11 cellular contexts compared by ENCODE assay signal in the genomic region with DNA sequence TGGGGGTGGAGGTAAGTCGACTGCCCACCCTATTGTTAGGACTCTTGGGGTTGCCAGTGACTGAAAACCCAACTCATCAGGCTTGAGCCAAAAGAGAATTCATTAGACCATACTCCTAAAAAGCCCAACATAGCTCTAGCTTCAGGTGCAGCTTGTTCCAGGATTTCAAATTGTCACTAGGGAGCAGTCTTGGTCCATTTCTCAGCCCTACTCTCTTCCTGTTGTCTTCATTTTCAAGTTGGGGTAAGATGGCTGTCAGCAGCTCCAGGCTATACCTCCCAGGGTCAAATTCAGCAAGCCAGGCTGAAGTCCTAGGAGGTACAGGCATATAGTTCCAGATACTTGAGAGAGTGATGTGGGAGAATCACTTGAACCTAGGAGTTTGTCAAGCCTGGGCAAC. TPM values are rescaled to one million over a fixed set of nuclear protein-coding genes. Genes with fewer than 3 reads are reported as not detected.
DNase-seq lines count a peak whose midpoint lies in the region; ATAC-seq, FAIRE-seq and TF ChIP-seq lines count a peak whose summit lies in the region.
"Had no signal": no experiment of that assay in that cellular context is flagged by ENCODE, and none has a peak within 500 bp of the region (broad histone marks: within the 10 kb centered on the region; RNA-seq: fewer than 3 reads in every experiment).

No MANE protein-coding gene starts in this region.

- DNase-seq in activated CD8-positive, alpha-beta T cell treated with anti-CD3 and anti-CD28 coated beads for 36 hours, result no peak
- DNase-seq in activated CD8-positive, alpha-beta T cell treated with anti-CD3 and anti-CD28 coated beads, Interleukin-2, amount 10 ng/mL, durations not matched to agents 7 days and 5 days, result no peak
- peak; percentile 31 for DNase-seq in RCC 7860 (ENCODE audit: low spot score)
- peak; percentile 38 to 57 for DNase-seq in fibroblast of lung (ENCODE audit: low read depth in 2 of 2)
- DNase-seq in stimulated activated naive B cell treated with anti-CD40 and anti-IgM and Interleukin-4, amounts not matched to agents 10 μg/mL and 1 μg/mL and 100 μg/mL, for 72 hours, result no peak
- no peak for DNase-seq in NCI-H2196 treated with DMSO at 0.1 percent for 48 hours (lab: John Stamatoyannopoulos, UW; ENCODE audit: unreplicated experiment)
- no peak for DNase-seq in caudate nucleus (lab: John Stamatoyannopoulos, UW)
- no peak for DNase-seq in sigmoid colon

- TF ChIP-seq CTCF in activated CD8-positive, alpha-beta T cell treated with anti-CD3 and anti-CD28 coated beads for 36 hours (IDR thresholded peaks at IDR 0.05), result no peak
- TF ChIP-seq CTCF in fibroblast of lung (conservative IDR thresholded peaks at IDR 0.05 in 1 of 2, IDR thresholded peaks at IDR 0.05 in 1 of 2; ENCODE audit: low read depth in 1 of 2, low read length in 2 of 2) (peak; percentile 18 to 46), sigmoid colon (IDR thresholded peaks at IDR 0.05) (no peak)

- CTCF ChIA-PET in activated CD8-positive, alpha-beta T cell treated with anti-CD3 and anti-CD28 coated beads for 36 hours (lab: Charles Lee), result interaction anchor here (0.8 to 5.8 kb wide), 7 partner anchors 9 to 172 kb away, joined by 3 to 40 read pairs (median 3); no protein-coding TSS in a partner anchor
- CTCF ChIA-PET in activated CD8-positive, alpha-beta T cell treated with anti-CD3 and anti-CD28 coated beads, Interleukin-2, amount 10 ng/mL, durations not matched to agents 7 days and 5 days (lab: Charles Lee), result interaction anchor here (0.7 to 2.4 kb wide), 7 partner anchors 13 to 578 kb away, joined by 3 to 27 read pairs (median 5); no protein-coding TSS in a partner anchor

- H3K4me1 Mint-ChIP-seq in activated CD8-positive, alpha-beta T cell treated with anti-CD3 and anti-CD28 coated beads for 36 hours (ENCODE audit: low read depth), result no peaks in the 10 kb centered on the region
- peaks cover 2% of the 10 kb centered on the region for H3K4me1 Mint-ChIP-seq in activated CD8-positive, alpha-beta T cell treated with anti-CD3 and anti-CD28 coated beads, Interleukin-2, amount 10 ng/mL, durations not matched to agents 7 days and 5 days (ENCODE audit: low read depth)
- H3K4me1 Mint-ChIP-seq in stimulated activated naive B cell treated with anti-CD40 and anti-IgM and Interleukin-4, amounts not matched to agents 10 μg/mL and 1 μg/mL and 100 μg/mL, for 72 hours, result no peaks in the 10 kb centered on the region

- H3K4me2 ChIP-seq in fibroblast of lung (ENCODE audit: extremely low read depth, insufficient read depth, low read length), result no peak overlapping the region
- H3K4me2 ChIP-seq: BLaER1 had no signal

- no peak overlapping the region for H3K4me3 ChIP-seq in fibroblast of lung (replicated peaks in 1 of 4; ENCODE audit: control extremely low read depth in 1 of 4, insufficient read depth in 1 of 4, low read depth in 3 of 4, low read length in 4 of 4)
- H3K4me3 ChIP-seq in sigmoid colon, result no peak overlapping the region
- H3K4me3 ChIP-seq: BLaER1 had no signal

- ATAC-seq in activated CD8-positive, alpha-beta T cell treated with anti-CD3 and anti-CD28 coated beads for 36 hours, result peak; percentile 62
- ATAC-seq in activated CD8-positive, alpha-beta T cell treated with anti-CD3 and anti-CD28 coated beads, Interleukin-2, amount 10 ng/mL, durations not matched to agents 7 days and 5 days, result no peak
- ATAC-seq in stimulated activated naive B cell treated with anti-CD40 and anti-IgM and Interleukin-4, amounts not matched to agents 10 μg/mL and 1 μg/mL and 100 μg/mL, for 72 hours (replicated peaks), result peak; percentile 41 to 45

- H3K9me3 Mint-ChIP-seq in activated CD8-positive, alpha-beta T cell treated with anti-CD3 and anti-CD28 coated beads for 36 hours, result no peaks in the 10 kb centered on the region
- no peaks in the 10 kb centered on the region for H3K9me3 Mint-ChIP-seq in activated CD8-positive, alpha-beta T cell treated with anti-CD3 and anti-CD28 coated beads, Interleukin-2, amount 10 ng/mL, durations not matched to agents 7 days and 5 days (ENCODE audit: insufficient read depth)
- peaks cover 2% of the 10 kb centered on the region in 2 donors for H3K9me3 Mint-ChIP-seq in stimulated activated naive B cell treated with anti-CD40 and anti-IgM and Interleukin-4, amounts not matched to agents 10 μg/mL and 1 μg/mL and 100 μg/mL, for 72 hours
- H3K9me3 Mint-ChIP-seq: stimulated activated naive CD8-positive, alpha-beta T cell treated with anti-CD3 and anti-CD28 coated beads, Interleukin-15, Interleukin-2, amounts not matched to agents 100 ng/mL and 50 ng/mL, for 24 hours had no signal

- 60 to 81% methylated on average over 1 of the region's 1 CpG for WGBS in sigmoid colon, 2 donors

- peak overlapping the region; percentile 50 for H2AFZ ChIP-seq in fibroblast of lung (ENCODE audit: low read length)

- H3K9ac ChIP-seq in fibroblast of lung (ENCODE audit: insufficient read depth, low read length), result no peak overlapping the region
- H3K9ac ChIP-seq: BLaER1 had no signal

- H3K27me3 Mint-ChIP-seq in activated CD8-positive, alpha-beta T cell treated with anti-CD3 and anti-CD28 coated beads for 36 hours, result peaks cover 6% of the 10 kb centered on the region
- H3K27me3 Mint-ChIP-seq in activated CD8-positive, alpha-beta T cell treated with anti-CD3 and anti-CD28 coated beads, Interleukin-2, amount 10 ng/mL, durations not matched to agents 7 days and 5 days (ENCODE audit: low read depth), result peaks cover 16% of the 10 kb centered on the region
- peaks cover 11 to 14% of the 10 kb centered on the region in 2 donors for H3K27me3 Mint-ChIP-seq in stimulated activated naive B cell treated with anti-CD40 and anti-IgM and Interleukin-4, amounts not matched to agents 10 μg/mL and 1 μg/mL and 100 μg/mL, for 72 hours

- H3K27ac Mint-ChIP-seq in activated CD8-positive, alpha-beta T cell treated with anti-CD3 and anti-CD28 coated beads for 36 hours, result no peak overlapping the region
- no peak overlapping the region for H3K27ac Mint-ChIP-seq in activated CD8-positive, alpha-beta T cell treated with anti-CD3 and anti-CD28 coated beads, Interleukin-2, amount 10 ng/mL, durations not matched to agents 7 days and 5 days
- no peak overlapping the region for H3K27ac Mint-ChIP-seq in stimulated activated naive B cell treated with anti-CD40 and anti-IgM and Interleukin-4, amounts not matched to agents 10 μg/mL and 1 μg/mL and 100 μg/mL, for 72 hours
- H3K27ac Mint-ChIP-seq: stimulated activated naive CD8-positive, alpha-beta T cell treated with anti-CD3 and anti-CD28 coated beads, Interleukin-15, Interleukin-2, amounts not matched to agents 100 ng/mL and 50 ng/mL, for 24 hours had no signal

- no peak for FAIRE-seq in RCC 7860 (lab: Jason Lieb, UNC)
- FAIRE-seq: endometrium had no signal

- H4K20me1 ChIP-seq in fibroblast of lung (ENCODE audit: control insufficient read depth, extremely low read depth, insufficient read depth, low read length), result no peaks in the 10 kb centered on the region
- H4K20me1 ChIP-seq: BLaER1 had no signal

- H3K4me1 ChIP-seq in fibroblast of lung (ENCODE audit: control insufficient read depth, extremely low read depth, insufficient read depth, low read length), result no peaks in the 10 kb centered on the region
- H3K4me1 ChIP-seq in sigmoid colon, result peaks cover 0 to 13% (median 6%) of the 10 kb centered on the region in 4 donors
- H3K4me1 ChIP-seq: BLaER1 had no signal

- no peak for TF ChIP-seq EP300 in sigmoid colon (IDR thresholded peaks at IDR 0.05)

- no peak overlapping the region for H3K4me3 Mint-ChIP-seq in activated CD8-positive, alpha-beta T cell treated with anti-CD3 and anti-CD28 coated beads for 36 hours
- H3K4me3 Mint-ChIP-seq in activated CD8-positive, alpha-beta T cell treated with anti-CD3 and anti-CD28 coated beads, Interleukin-2, amount 10 ng/mL, durations not matched to agents 7 days and 5 days, result no peak overlapping the region
- no peak overlapping the region for H3K4me3 Mint-ChIP-seq in stimulated activated naive B cell treated with anti-CD40 and anti-IgM and Interleukin-4, amounts not matched to agents 10 μg/mL and 1 μg/mL and 100 μg/mL, for 72 hours
- H3K4me3 Mint-ChIP-seq: stimulated activated naive CD8-positive, alpha-beta T cell treated with anti-CD3 and anti-CD28 coated beads, Interleukin-15, Interleukin-2, amounts not matched to agents 100 ng/mL and 50 ng/mL, for 24 hours had no signal

- H3K27me3 ChIP-seq in fibroblast of lung (ENCODE audit: control insufficient read depth, insufficient read depth, low read length) (peaks cover 20% of the 10 kb centered on the region), sigmoid colon (no peaks in the 10 kb centered on the region)
- H3K27me3 ChIP-seq: BLaER1 had no signal

- H3K9me3 ChIP-seq in fibroblast of lung (ENCODE audit: control insufficient read depth, insufficient read depth, low read depth, low read length) (no peaks in the 10 kb centered on the region), sigmoid colon (no peaks in the 10 kb centered on the region)
- H3K9me3 ChIP-seq: BLaER1 had no signal

- POLR2A ChIA-PET in activated CD8-positive, alpha-beta T cell treated with anti-CD3 and anti-CD28 coated beads for 36 hours (lab: Charles Lee), result no interaction called here
- POLR2A ChIA-PET in activated CD8-positive, alpha-beta T cell treated with anti-CD3 and anti-CD28 coated beads, Interleukin-2, amount 10 ng/mL, durations not matched to agents 7 days and 5 days (lab: Charles Lee), result no interaction called here

- no peak overlapping the region for H3K27ac ChIP-seq in fibroblast of lung (ENCODE audit: insufficient read depth, low read length)
- no peak overlapping the region for H3K27ac ChIP-seq in caudate nucleus (ENCODE audit: low read depth, low read length)
- H3K27ac ChIP-seq in sigmoid colon, result no peak overlapping the region
- H3K27ac ChIP-seq: BLaER1 had no signal

- H3K36me3 Mint-ChIP-seq in activated CD8-positive, alpha-beta T cell treated with anti-CD3 and anti-CD28 coated beads for 36 hours (ENCODE audit: low read depth), result no peaks in the 10 kb centered on the region
- H3K36me3 Mint-ChIP-seq in activated CD8-positive, alpha-beta T cell treated with anti-CD3 and anti-CD28 coated beads, Interleukin-2, amount 10 ng/mL, durations not matched to agents 7 days and 5 days (ENCODE audit: low read depth), result no peaks in the 10 kb centered on the region
- no peaks in the 10 kb centered on the region for H3K36me3 Mint-ChIP-seq in stimulated activated naive B cell treated with anti-CD40 and anti-IgM and Interleukin-4, amounts not matched to agents 10 μg/mL and 1 μg/mL and 100 μg/mL, for 72 hours

- intact Hi-C loops in activated CD8-positive, alpha-beta T cell treated with anti-CD3 and anti-CD28 coated beads for 36 hours (cut with micrococcal nuclease), result loop anchor here (10.0 kb wide), 1 partner anchor 128 kb away; no protein-coding TSS in a partner anchor
- intact Hi-C loops in sigmoid colon (cut with DNase I), result no loop called here

- no peak for TF ChIP-seq POLR2A in sigmoid colon (IDR thresholded peaks at IDR 0.05)

- H3K79me2 ChIP-seq in fibroblast of lung (ENCODE audit: control insufficient read depth, insufficient read depth, low read length), result no peaks in the 10 kb centered on the region

- no peaks in the 10 kb centered on the region for H3K36me3 ChIP-seq in fibroblast of lung (ENCODE audit: control insufficient read depth, insufficient read depth, low read length)
- no peaks in the 10 kb centered on the region for H3K36me3 ChIP-seq in sigmoid colon
- H3K36me3 ChIP-seq: BLaER1 had no signal

RNA-seq across cellular contexts. Expression of a gene that starts 14.9 kb away (rescaled TPM):
- total RNA-seq in activated CD8-positive, alpha-beta T cell treated with anti-CD3 and anti-CD28 coated beads for 36 hours, result not detected
- total RNA-seq in activated CD8-positive, alpha-beta T cell treated with anti-CD3 and anti-CD28 coated beads, Interleukin-2, amount 10 ng/mL, durations not matched to agents 7 days and 5 days, result not detected
- total RNA-seq in fibroblast of lung (6.4 and 7.4 TPM in 2 replicates), sigmoid colon (1 to 10 TPM; 2.9 to 5.7 (median 5.0) TPM)
- polyA plus RNA-seq in fibroblast of lung (5.7 and 10.7 TPM in 2 replicates), sigmoid colon (1 to 10 TPM in 2 of 3 donors, under 1 TPM in 1; 0.69 to 1.9 (median 1.8) TPM)
- 7.6 and 16.3 TPM in 2 replicates for polyA plus RNA-seq in fibroblast of lung (2012)
- 1.4 and 4.3 TPM in 2 replicates for polyA minus RNA-seq in fibroblast of lung (ENCODE audit: low replicate concordance)

Comparison
In these comparisons a context has a peak if more than half of its experiments do, and no peak if none do; other contexts are left out.
1. DNase-seq: peak in RCC 7860 (single experiment) and fibroblast of lung (2 of 2); none in activated CD8-positive, alpha-beta T cell treated with anti-CD3 and anti-CD28 coated beads for 36 hours (single experiment), activated CD8-positive, alpha-beta T cell treated with anti-CD3 and anti-CD28 coated beads, Interleukin-2, amount 10 ng/mL, durations not matched to agents 7 days and 5 days (single experiment), stimulated activated naive B cell treated with anti-CD40 and anti-IgM and Interleukin-4, amounts not matched to agents 10 μg/mL and 1 μg/mL and 100 μg/mL, for 72 hours (single experiment), NCI-H2196 treated with DMSO at 0.1 percent for 48 hours (single experiment), caudate nucleus (0 of 61) and sigmoid colon (single experiment).
2. CTCF ChIP-seq: peak in fibroblast of lung (2 of 2); none in activated CD8-positive, alpha-beta T cell treated with anti-CD3 and anti-CD28 coated beads for 36 hours (single experiment) and sigmoid colon (0 of 4).